Comparison of ENCODE assay signal across 30 cellular contexts in genomic region chr12:55789893-55790292, GRCh38. TPM values are rescaled to one million over a fixed set of nuclear protein-coding genes. Genes with fewer than 3 reads are reported as not detected.
"Had no signal": no experiment of that assay in that cellular context is flagged by ENCODE, and none has a peak within 500 bp of the region (broad histone marks: within the 10 kb centered on the region; RNA-seq: fewer than 3 reads in every experiment).

No MANE protein-coding gene starts in this region.

- H3K9me3 Mint-ChIP-seq: memory B cell; naive B cell; natural killer cell treated with Interleukin-12 subunit alpha and Interleukin-12 subunit beta and Interleukin-15 and Interleukin-18, amount 100 ng/mL, for 72 hours; neural crest cell; stimulated activated naive CD8-positive, alpha-beta T cell treated with anti-CD3 and anti-CD28 coated beads, Interleukin-15, amount 100 ng/mL, for 72 hours had no signal

- H3K27ac Mint-ChIP-seq: memory B cell; stimulated activated naive CD8-positive, alpha-beta T cell treated with anti-CD3 and anti-CD28 coated beads, Interleukin-15, amount 100 ng/mL, for 72 hours had no signal

- H3K4me1 Mint-ChIP-seq: memory B cell, neural crest cell had no signal

- H3K4me3 ChIP-seq: colonic mucosa, esophagus muscularis mucosa, gastroesophageal sphincter, heart left ventricle, hepatocyte, lung, mucosa of descending colon, pancreas, smooth muscle cell, suprapubic skin, transverse colon, upper lobe of right lung, vagina had no signal

- ATAC-seq: foreskin keratinocyte; gastroesophageal sphincter; heart left ventricle; left lobe of liver; mucosa of descending colon; natural killer cell treated with Interleukin-12 subunit alpha and Interleukin-12 subunit beta and Interleukin-15 and Interleukin-18, amount 100 ng/mL, for 72 hours; pancreas; sciatic nerve; stimulated activated naive CD8-positive, alpha-beta T cell treated with anti-CD3 and anti-CD28 coated beads, Interleukin-15, amount 100 ng/mL, for 72 hours; upper lobe of right lung had no signal

- H3K4me3 Mint-ChIP-seq: memory B cell; naive B cell; natural killer cell treated with Interleukin-12 subunit alpha and Interleukin-12 subunit beta and Interleukin-15 and Interleukin-18, amount 100 ng/mL, for 72 hours; neural crest cell; stimulated activated naive CD8-positive, alpha-beta T cell treated with anti-CD3 and anti-CD28 coated beads, Interleukin-15, amount 100 ng/mL, for 72 hours had no signal

- H3K27me3 Mint-ChIP-seq: memory B cell; naive B cell; natural killer cell treated with Interleukin-12 subunit alpha and Interleukin-12 subunit beta and Interleukin-15 and Interleukin-18, amount 100 ng/mL, for 72 hours; stimulated activated naive CD8-positive, alpha-beta T cell treated with anti-CD3 and anti-CD28 coated beads, Interleukin-15, amount 100 ng/mL, for 72 hours had no signal

- DNase-seq: colonic mucosa; dermis blood vessel endothelial cell; effector memory CD4-positive, alpha-beta T cell; foreskin keratinocyte; heart left ventricle; kidney; mucosa of descending colon; naive B cell; pancreas; stimulated activated CD4-positive, alpha-beta T cell treated with anti-CD3 and anti-CD28 coated beads, Interleukin-12 subunit alpha, Interleukin-12 subunit beta, amount 100 ng/mL, for 4 hours; stimulated activated CD4-positive, alpha-beta T cell treated with anti-CD3 and anti-CD28 coated beads, Interleukin-1b, Interleukin-23, amount 100 ng/mL, for 48 hours; stimulated activated CD4-positive, alpha-beta T cell treated with anti-CD3 and anti-CD28 coated beads, Interleukin-4, amount 100 ng/mL, for 1 hour; stimulated activated CD8-positive, alpha-beta memory T cell treated with anti-CD3 and anti-CD28 coated beads, Interleukin-4, amount 100 ng/mL, for 48 hours; stimulated activated naive CD4-positive, alpha-beta T cell; stimulated activated naive CD8-positive, alpha-beta T cell treated with anti-CD3 and anti-CD28 coated beads, Interleukin-15, amount 100 ng/mL, for 72 hours; transverse colon; upper lobe of right lung had no signal

- H3K27ac ChIP-seq: colonic mucosa, esophagus muscularis mucosa, foreskin keratinocyte, gastroesophageal sphincter, heart left ventricle, hepatocyte, neutrophil, pancreas, suprapubic skin, transverse colon, upper lobe of right lung, vagina had no signal

RNA-seq across cellular contexts. Expression of gene MMP19, which starts 52.8 kb away (rescaled TPM):
- total RNA-seq: neural crest cell had no signal
